2 cellular contexts compared by ENCODE assay signal in the genomic region with DNA sequence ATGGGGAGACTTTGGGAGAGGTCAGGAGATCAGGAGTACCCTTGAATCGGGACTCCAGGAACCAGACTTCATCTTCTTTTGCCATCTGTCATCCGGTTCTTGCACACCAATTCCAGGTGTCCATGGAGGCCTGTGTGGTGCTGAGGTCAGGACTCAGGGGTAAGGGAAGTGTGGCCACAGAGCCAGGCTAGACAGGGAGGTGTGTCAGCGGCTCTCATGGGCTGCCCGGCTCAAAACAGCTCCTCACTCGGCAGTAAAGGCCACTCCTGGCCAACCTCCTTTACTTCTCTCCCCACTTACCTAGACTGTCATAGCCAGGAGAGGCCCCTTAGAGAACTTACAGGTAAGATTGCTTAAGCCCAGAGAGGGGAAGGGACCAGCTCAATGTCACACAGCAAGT.
"Had no signal": no experiment of that assay in that cellular context is flagged by ENCODE, and none has a peak within 500 bp of the region (broad histone marks: within the 10 kb centered on the region; RNA-seq: fewer than 3 reads in every experiment).

No MANE protein-coding gene starts in this region.

- DNase-seq: GDM1, GF-D8 had no signal
